26 cellular contexts compared by ENCODE assay signal in the genomic region with DNA sequence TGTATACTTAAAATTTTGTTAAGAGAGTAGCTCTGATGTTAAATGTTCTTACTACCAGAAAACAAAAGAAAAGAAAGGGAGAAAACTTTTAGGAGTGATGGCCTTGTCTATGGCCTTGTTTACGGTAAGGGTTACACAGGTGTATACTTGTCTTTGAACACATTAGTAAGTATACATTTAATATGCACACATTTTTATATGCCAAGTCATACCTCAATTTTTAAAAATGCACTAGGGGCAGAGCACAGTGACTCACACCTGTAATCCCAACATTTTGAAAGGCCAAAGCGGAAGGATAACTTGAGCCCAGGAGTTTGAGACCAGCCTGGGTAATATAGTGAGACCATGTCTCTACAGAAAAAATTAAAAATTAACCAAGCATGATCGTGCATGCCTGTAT.
"Had no signal": no experiment of that assay in that cellular context is flagged by ENCODE, and none has a peak within 500 bp of the region (broad histone marks: within the 10 kb centered on the region; RNA-seq: fewer than 3 reads in every experiment).

No MANE protein-coding gene starts in this region.

- H3K36me3 Mint-ChIP-seq: memory B cell; natural killer cell treated with Interleukin-12 subunit alpha and Interleukin-12 subunit beta and Interleukin-15 and Interleukin-18, amount 100 ng/mL, for 72 hours; stimulated activated effector memory CD8-positive, alpha-beta T cell treated with anti-CD3 and anti-CD28 coated beads, Interleukin-12 subunit alpha, Interleukin-12 subunit beta, amount 100 ng/mL, for 72 hours had no signal

- H3K4me3 Mint-ChIP-seq: endodermal cell; memory B cell; natural killer cell treated with Interleukin-12 subunit alpha and Interleukin-12 subunit beta and Interleukin-15 and Interleukin-18, amount 100 ng/mL, for 72 hours; neural crest cell; stimulated activated effector memory CD8-positive, alpha-beta T cell treated with anti-CD3 and anti-CD28 coated beads, Interleukin-12 subunit alpha, Interleukin-12 subunit beta, amount 100 ng/mL, for 72 hours had no signal

- H3K27ac ChIP-seq: dorsolateral prefrontal cortex, gastrocnemius medialis, neutrophil, parathyroid adenoma, right atrium auricular region, stomach, tibial artery, upper lobe of left lung had no signal

- H3K36me3 ChIP-seq: gastrocnemius medialis, neutrophil, right atrium auricular region, stomach, tibial artery, upper lobe of left lung had no signal

- H3K4me3 ChIP-seq: dorsolateral prefrontal cortex, gastrocnemius medialis, lung, right atrium auricular region, smooth muscle cell, stomach, testis, tibial artery, upper lobe of left lung had no signal

- H3K27me3 Mint-ChIP-seq: natural killer cell treated with Interleukin-12 subunit alpha and Interleukin-12 subunit beta and Interleukin-15 and Interleukin-18, amount 100 ng/mL, for 72 hours; progenitor cell of endocrine pancreas had no signal

- H3K4me1 Mint-ChIP-seq: stimulated activated effector memory CD8-positive, alpha-beta T cell treated with anti-CD3 and anti-CD28 coated beads, Interleukin-12 subunit alpha, Interleukin-12 subunit beta, amount 100 ng/mL, for 72 hours had no signal

- H3K27ac Mint-ChIP-seq: endodermal cell; memory B cell; natural killer cell treated with Interleukin-12 subunit alpha and Interleukin-12 subunit beta and Interleukin-15 and Interleukin-18, amount 100 ng/mL, for 72 hours; progenitor cell of endocrine pancreas; stimulated activated effector memory CD8-positive, alpha-beta T cell treated with anti-CD3 and anti-CD28 coated beads, Interleukin-12 subunit alpha, Interleukin-12 subunit beta, amount 100 ng/mL, for 72 hours had no signal

- H3K9me3 Mint-ChIP-seq: memory B cell; natural killer cell treated with Interleukin-12 subunit alpha and Interleukin-12 subunit beta and Interleukin-15 and Interleukin-18, amount 100 ng/mL, for 72 hours; stimulated activated effector memory CD8-positive, alpha-beta T cell treated with anti-CD3 and anti-CD28 coated beads, Interleukin-12 subunit alpha, Interleukin-12 subunit beta, amount 100 ng/mL, for 72 hours had no signal

- H3K27me3 ChIP-seq: gastrocnemius medialis, neutrophil, right atrium auricular region, stomach, testis, tibial artery, upper lobe of left lung had no signal

- H2AFZ ChIP-seq: parathyroid adenoma had no signal

- H3K79me2 ChIP-seq: parathyroid adenoma had no signal

- H3K4me1 ChIP-seq: gastrocnemius medialis, parathyroid adenoma, right atrium auricular region, stomach, tibial artery, upper lobe of left lung had no signal

- ATAC-seq: left lobe of liver; natural killer cell treated with Interleukin-12 subunit alpha and Interleukin-12 subunit beta and Interleukin-15 and Interleukin-18, amount 100 ng/mL, for 72 hours; stimulated activated effector memory CD8-positive, alpha-beta T cell treated with anti-CD3 and anti-CD28 coated beads, Interleukin-12 subunit alpha, Interleukin-12 subunit beta, amount 100 ng/mL, for 72 hours had no signal

- H3K9me3 ChIP-seq: gastrocnemius medialis, neutrophil, stomach, testis, tibial artery, upper lobe of left lung had no signal

- DNase-seq: cerebellar nuclear complex; dorsolateral prefrontal cortex; effector CD4-positive, alpha-beta T cell; endodermal cell; erythroblast; gastrocnemius medialis; head of caudate nucleus; stimulated activated CD4-positive, alpha-beta T cell treated with anti-CD3 and anti-CD28 coated beads, Interleukin-12 subunit alpha, Interleukin-12 subunit beta, amount 100 ng/mL, for 4 hours; stimulated activated CD4-positive, alpha-beta T cell treated with anti-CD3 and anti-CD28 coated beads, Interleukin-1b, Interleukin-23, amount 100 ng/mL, for 48 hours; stimulated activated CD4-positive, alpha-beta T cell treated with anti-CD3 and anti-CD28 coated beads, Interleukin-4, amount 100 ng/mL, for 24 hours; stimulated activated naive CD4-positive, alpha-beta T cell treated with Interleukin-2 at 50 U/mL for 16 hours; stomach; testis; tibial artery; upper lobe of left lung had no signal
